15 cellular contexts compared by ENCODE assay signal in the genomic region with DNA sequence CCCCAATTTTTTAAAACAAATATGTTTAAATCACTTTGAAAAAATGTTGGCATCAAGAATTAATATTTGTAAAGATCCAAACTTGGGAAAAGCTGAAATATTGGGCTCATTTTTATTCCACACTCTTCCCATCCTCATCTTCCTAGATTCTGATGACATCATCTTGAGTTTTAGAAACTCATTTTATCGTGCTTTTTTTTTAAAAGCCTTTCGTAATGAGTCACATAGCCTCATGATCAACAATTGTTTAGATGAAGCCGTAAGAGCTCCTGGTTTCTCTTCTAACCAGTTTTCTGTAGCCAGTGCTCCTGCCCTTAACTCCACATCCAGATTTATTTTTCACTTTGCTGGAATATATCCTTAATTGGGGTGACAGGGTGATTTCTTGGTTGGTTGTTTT.
A peak's percentile ranks its signal among the peaks of the same experiment; 100 is the strongest.
DNase-seq lines count a peak whose midpoint lies in the region; TF ChIP-seq lines count a peak whose summit lies in the region.
"Had no signal": no experiment of that assay in that cellular context is flagged by ENCODE, and none has a peak within 500 bp of the region (broad histone marks: within the 10 kb centered on the region; RNA-seq: fewer than 3 reads in every experiment).

No MANE protein-coding gene starts in this region.

- intact Hi-C loops in breast epithelium (cut with DNase I; ENCODE audit: low total_unique reads) (no loop called here), transverse colon (cut with DNase I; ENCODE audit: low total_unique reads) (no loop called here)

- CTCF ChIA-PET in BJ (lab: Yijun Ruan, JAX) (no interaction called here), SK-N-SH (lab: Yijun Ruan, JAX) (interaction anchor here (0.5 to 12.0 kb wide), 5 partner anchors 14 to 259 kb away, joined by 3 to 117 read pairs (median 3); no protein-coding TSS in a partner anchor)

- H3K36me3 ChIP-seq in BJ (ENCODE audit: control insufficient read depth, insufficient read depth, low read length), result peaks cover 6% of the 10 kb centered on the region
- no peaks in the 10 kb centered on the region for H3K36me3 ChIP-seq in breast epithelium
- H3K36me3 ChIP-seq in mesenchymal stem cell (ENCODE audit: control insufficient read depth in 1 of 2, insufficient read depth in 2 of 2, low read depth in 1 of 2, low read length in 2 of 2), result peaks cover 12 to 23% of the 10 kb centered on the region in 2 experiments
- H3K36me3 ChIP-seq in SK-N-SH (replicated peaks in 1 of 2; ENCODE audit: control insufficient read depth in 1 of 2, insufficient read depth in 2 of 2, low read length in 1 of 2), result peaks cover 0 to 11% of the 10 kb centered on the region in 2 experiments
- H3K36me3 ChIP-seq in transverse colon, result peaks cover 0 to 4% (median 0%) of the 10 kb centered on the region in 4 donors

- H3K4me1 ChIP-seq in breast epithelium (no peaks in the 10 kb centered on the region), mesenchymal stem cell (ENCODE audit: control insufficient read depth, insufficient read depth, low read depth, low read length) (peaks cover 5% of the 10 kb centered on the region), SK-N-SH (ENCODE audit: control insufficient read depth in 1 of 2, insufficient read depth in 2 of 2, low read depth in 1 of 2, low read length in 1 of 2) (peaks cover 0 to 11% of the 10 kb centered on the region in 2 experiments; a peak in 1 of 4 replicates), transverse colon (peaks cover 0 to 4% (median 0%) of the 10 kb centered on the region in 4 donors)

- H3K4me3 ChIP-seq in BJ (ENCODE audit: low read depth, low read length) (no peak overlapping the region), breast epithelium (no peak overlapping the region), mesenchymal stem cell (ENCODE audit: insufficient read depth in 1 of 2, low read depth in 1 of 2, low read length in 2 of 2) (peak overlapping the region in 1 of 2 experiments; percentile 39), SK-N-SH (ENCODE audit: low read depth in 2 of 2, low read length in 1 of 2) (no peak overlapping the region), transverse colon (no peak overlapping the region)
- H3K4me3 ChIP-seq: PC-9 had no signal

- H4K91ac ChIP-seq in mesenchymal stem cell (ENCODE audit: low read length), result no peak overlapping the region

- H3K9me3 ChIP-seq in breast epithelium, result no peaks in the 10 kb centered on the region
- H3K9me3 ChIP-seq in mesenchymal stem cell (ENCODE audit: control insufficient read depth, low read length), result no peaks in the 10 kb centered on the region
- no peaks in the 10 kb centered on the region for H3K9me3 ChIP-seq in SK-N-SH
- H3K9me3 ChIP-seq in transverse colon, result no peaks in the 10 kb centered on the region

- no peak overlapping the region for H4K8ac ChIP-seq in mesenchymal stem cell (ENCODE audit: low read length)

- no peaks in the 10 kb centered on the region for H3K9me2 ChIP-seq in SK-N-SH

- H3K27me3 ChIP-seq in BJ (ENCODE audit: control insufficient read depth, insufficient read depth, low read length) (no peaks in the 10 kb centered on the region), breast epithelium (no peaks in the 10 kb centered on the region), mesenchymal stem cell (ENCODE audit: control insufficient read depth in 1 of 2, insufficient read depth in 1 of 2, low read length in 2 of 2) (no peaks in the 10 kb centered on the region), SK-N-SH (ENCODE audit: insufficient read depth) (no peaks in the 10 kb centered on the region), transverse colon (no peaks in the 10 kb centered on the region)

- H4K20me1 ChIP-seq in SK-N-SH (ENCODE audit: insufficient read depth), result no peaks in the 10 kb centered on the region

- H3K23ac ChIP-seq in mesenchymal stem cell (ENCODE audit: low read length in 2 of 2), result no peak overlapping the region

- H3K79me1 ChIP-seq in mesenchymal stem cell (replicated peaks; ENCODE audit: low read length, poor library complexity, severe bottlenecking), result no peaks in the 10 kb centered on the region

- peak; percentile 26 for DNase-seq in BJ (ENCODE audit: low read depth)
- peak; percentile 43 for DNase-seq in HT1080 (ENCODE audit: low read depth)
- no peak for DNase-seq in breast epithelium (ENCODE audit: low spot score in 2 of 2)
- peak; percentile 88 for DNase-seq in mesenchymal stem cell
- DNase-seq in SK-N-SH, result no peak
- DNase-seq in G401 (ENCODE audit: low spot score), result no peak
- DNase-seq in transverse colon, result no peak
- DNase-seq in activated CD4-positive, alpha-beta T cell treated with anti-CD3 and anti-CD28 coated beads for 4 hours, result no peak
- DNase-seq: activated gamma-delta T cell; CD4-positive, alpha-beta T cell; foreskin melanocyte; immature natural killer cell; PC-9; stimulated activated CD4-positive, alpha-beta T cell treated with anti-CD3 and anti-CD28 coated beads, Interleukin-4, amount 100 ng/mL, for 24 hours; stimulated activated naive CD8-positive, alpha-beta T cell treated with anti-CD3 and anti-CD28 coated beads, Interleukin-15, Interleukin-2, amounts not matched to agents 100 U/mL and 50 U/mL, for 24 hours had no signal

- no peaks in the 10 kb centered on the region for H3K79me2 ChIP-seq in SK-N-SH (ENCODE audit: insufficient read depth)

- no peak overlapping the region for H2AK5ac ChIP-seq in mesenchymal stem cell (ENCODE audit: low read length, severe bottlenecking)

- in situ Hi-C loops in G401 (cut with HindIII; ENCODE audit: low sequenced_read_pairs) (no loop called here), transverse colon (cut with MboI; ENCODE audit: low pct_ligation_motif_present in 1 of 4, low pct_unique_long_range_greater_than_20kb in 1 of 4, low sequenced_read_pairs in 3 of 4) (no loop called here)

- H2AFZ ChIP-seq in mesenchymal stem cell (ENCODE audit: low read depth, low read length) (no peak overlapping the region), SK-N-SH (ENCODE audit: low read depth) (no peak overlapping the region)
- H2AFZ ChIP-seq: PC-9 had no signal

- H2BK120ac ChIP-seq in mesenchymal stem cell (ENCODE audit: low read depth, low read length), result no peak overlapping the region

- H3F3A ChIP-seq in SK-N-SH (replicated peaks; ENCODE audit: insufficient read depth), result no peaks in the 10 kb centered on the region

- peak overlapping the region in 1 of 2 experiments; percentile 73 for H3K4ac ChIP-seq in mesenchymal stem cell (ENCODE audit: low read depth in 1 of 2, low read length in 2 of 2)

- no peak overlapping the region for H3K4me2 ChIP-seq in mesenchymal stem cell (ENCODE audit: low read length, poor library complexity, severe bottlenecking)
- no peak overlapping the region for H3K4me2 ChIP-seq in SK-N-SH
- H3K4me2 ChIP-seq: PC-9 had no signal

- peak overlapping the region; percentile 88 for H3K18ac ChIP-seq in mesenchymal stem cell (ENCODE audit: low read depth in 1 of 2, low read length in 2 of 2)

- no peak for TF ChIP-seq CTCF in BJ (IDR thresholded peaks at IDR 0.05; ENCODE audit: insufficient read depth, low read depth, low read length)
- no peak for TF ChIP-seq CTCF in breast epithelium (IDR thresholded peaks at IDR 0.05)
- TF ChIP-seq CTCF in SK-N-SH (IDR thresholded peaks at IDR 0.05), result no peak
- TF ChIP-seq CTCF in transverse colon (IDR thresholded peaks at IDR 0.05), result no peak

- H2BK15ac ChIP-seq in mesenchymal stem cell (ENCODE audit: low read depth, poor library complexity, severe bottlenecking), result no peak overlapping the region

- TF ChIP-seq RAD21 in SK-N-SH (IDR thresholded peaks at IDR 0.05; ENCODE audit: low read length), result no peak

- TF ChIP-seq EP300 in SK-N-SH (IDR thresholded peaks at IDR 0.05; ENCODE audit: borderline replicate concordance in 1 of 2, low read depth in 1 of 2, low read length in 1 of 2), result no peak
- no peak for TF ChIP-seq EP300 in transverse colon (IDR thresholded peaks at IDR 0.05; ENCODE audit: low read depth)

- no peak overlapping the region for H3K14ac ChIP-seq in mesenchymal stem cell (ENCODE audit: low read length in 2 of 2)

- TF ChIP-seq POLR2A in breast epithelium (IDR thresholded peaks at IDR 0.05), result no peak
- no peak for TF ChIP-seq POLR2A in transverse colon (IDR thresholded peaks at IDR 0.05)

- POLR2A ChIA-PET in BJ (lab: Charles Lee) (no interaction called here), SK-N-SH (lab: Yijun Ruan, JAX) (no interaction called here)

- WGBS in mesenchymal stem cell, result 13% methylated on average over 2 of the region's 3 CpGs
- 68% methylated on average over 3 of the region's 3 CpGs for WGBS in SK-N-SH (ENCODE audit: low lambda C conversion rate)
- WGBS in transverse colon (ENCODE audit: low coverage in 1 of 2), 2 donors, result 44 to 61% methylated on average over 3 of the region's 3 CpGs

- H2BK5ac ChIP-seq in mesenchymal stem cell (ENCODE audit: low read depth, low read length, poor library complexity, severe bottlenecking), result no peak overlapping the region

- peak overlapping the region; percentile 50 to 99 for H2BK12ac ChIP-seq in mesenchymal stem cell (ENCODE audit: low read length in 2 of 2)

- H3K27ac ChIP-seq in breast epithelium, result peak overlapping the region; percentile 52
- H3K27ac ChIP-seq in mesenchymal stem cell (ENCODE audit: low read length, poor library complexity, severe bottlenecking), result no peak overlapping the region
- H3K27ac ChIP-seq in SK-N-SH (ENCODE audit: low read depth in 2 of 2, low read length in 1 of 2), result no peak overlapping the region
- H3K27ac ChIP-seq in transverse colon, result no peak overlapping the region
- H3K27ac ChIP-seq: PC-9 had no signal

- H3K9ac ChIP-seq in mesenchymal stem cell (ENCODE audit: low read length) (peak overlapping the region; percentile 78), SK-N-SH (no peak overlapping the region)

Comparison
In these comparisons a context has a peak if more than half of its experiments do, and no peak if none do; other contexts are left out.
1. DNase-seq: peak in BJ (single experiment), HT1080 (single experiment) and mesenchymal stem cell (single experiment); none in breast epithelium (0 of 2), SK-N-SH (single experiment), G401 (single experiment), transverse colon (single experiment) and activated CD4-positive, alpha-beta T cell treated with anti-CD3 and anti-CD28 coated beads for 4 hours (0 of 2).
2. H3K27ac ChIP-seq: peak in breast epithelium (2 of 2); none in mesenchymal stem cell (single experiment), SK-N-SH (0 of 2) and transverse colon (0 of 4).